In genomic region chr6:138465007-138465645, GRCh38 we compare ENCODE assay signal across 12 cellular contexts. TPM values are rescaled to one million over a fixed set of nuclear protein-coding genes. Genes with fewer than 3 reads are reported as not detected.
A peak's percentile ranks its signal among the peaks of the same experiment; 100 is the strongest.
DNase-seq lines count a peak whose midpoint lies in the region; ATAC-seq and TF ChIP-seq lines count a peak whose summit lies in the region.
"Had no signal": no experiment of that assay in that cellular context is flagged by ENCODE, and none has a peak within 500 bp of the region (broad histone marks: within the 10 kb centered on the region; RNA-seq: fewer than 3 reads in every experiment).

No MANE protein-coding gene starts in this region.

- POLR2A ChIA-PET in activated CD4-positive, alpha-beta T cell treated with anti-CD3 and anti-CD28 coated beads for 36 hours (lab: Charles Lee): interaction anchor here (0.7 to 1.1 kb wide), 2 partner anchors 9 to 81 kb away, joined by 5 to 6 read pairs; no protein-coding TSS in a partner anchor

- no peak overlapping the region for H3K4me3 Mint-ChIP-seq in activated CD4-positive, alpha-beta T cell treated with anti-CD3 and anti-CD28 coated beads for 36 hours
- H3K4me3 Mint-ChIP-seq: activated naive CD4-positive, alpha-beta T cell treated with anti-CD3 and anti-CD28 coated beads, Interleukin-2, amount 50 U/mL, for 24 hours had no signal

- TF ChIP-seq CTCF in smooth muscle cell (IDR thresholded peaks at IDR 0.05; ENCODE audit: borderline replicate concordance, insufficient read depth, poor library complexity, severe bottlenecking): no peak
- TF ChIP-seq CTCF in vagina (IDR thresholded peaks at IDR 0.05): no peak

- no peak overlapping the region for H3K9ac ChIP-seq in smooth muscle cell (ENCODE audit: low read depth)

- no peak for TF ChIP-seq POLR2A in vagina (IDR thresholded peaks at IDR 0.05)

- H3K27ac ChIP-seq in smooth muscle cell (ENCODE audit: low read depth): peak overlapping the region; percentile 81
- H3K27ac ChIP-seq in vagina: no peak overlapping the region
- H3K27ac ChIP-seq: left ventricle myocardium inferior had no signal

- peak overlapping the region; percentile 38 for H3K4me2 ChIP-seq in smooth muscle cell

- H3K27me3 Mint-ChIP-seq in activated CD4-positive, alpha-beta T cell treated with anti-CD3 and anti-CD28 coated beads for 36 hours: peaks cover 2% of the 10 kb centered on the region
- H3K27me3 Mint-ChIP-seq: activated naive CD4-positive, alpha-beta T cell treated with anti-CD3 and anti-CD28 coated beads, Interleukin-2, amount 50 U/mL, for 24 hours had no signal

- H2AFZ ChIP-seq in smooth muscle cell (ENCODE audit: low read depth): no peak overlapping the region

- H3K4me1 Mint-ChIP-seq in activated CD4-positive, alpha-beta T cell treated with anti-CD3 and anti-CD28 coated beads for 36 hours: peaks cover 5% of the 10 kb centered on the region
- H3K4me1 Mint-ChIP-seq: activated naive CD4-positive, alpha-beta T cell treated with anti-CD3 and anti-CD28 coated beads, Interleukin-2, amount 50 U/mL, for 24 hours had no signal

- H3K4me3 ChIP-seq in smooth muscle cell: no peak overlapping the region
- no peak overlapping the region for H3K4me3 ChIP-seq in vagina
- H3K4me3 ChIP-seq: left ventricle myocardium inferior, Peyer's patch had no signal

- no peaks in the 10 kb centered on the region for H3K9me3 ChIP-seq in smooth muscle cell (replicated peaks; ENCODE audit: low read depth)
- no peaks in the 10 kb centered on the region for H3K9me3 ChIP-seq in vagina
- H3K9me3 ChIP-seq: BE2C, left ventricle myocardium inferior, Peyer's patch had no signal

- WGBS in smooth muscle cell (ENCODE audit: low lambda C conversion rate): 14% methylated on average over 1 of the region's 1 CpG

- CTCF ChIA-PET in activated CD4-positive, alpha-beta T cell treated with anti-CD3 and anti-CD28 coated beads for 36 hours (lab: Charles Lee): interaction anchor here (0.6 to 1.6 kb wide), 3 partner anchors 23 to 583 kb away, joined by 3 to 5 read pairs (median 4); no protein-coding TSS in a partner anchor

- H3K36me3 Mint-ChIP-seq in activated CD4-positive, alpha-beta T cell treated with anti-CD3 and anti-CD28 coated beads for 36 hours (ENCODE audit: low read depth): no peaks in the 10 kb centered on the region

- DNase-seq in activated CD4-positive, alpha-beta T cell treated with anti-CD3 and anti-CD28 coated beads for 36 hours: peak; percentile 19
- no peak for DNase-seq in activated CD4-positive, alpha-beta T cell treated with anti-CD3 and anti-CD28 coated beads, Interleukin-2, amount 50 U/mL, for 48 hours
- DNase-seq in SIG-M5 (lab: John Stamatoyannopoulos, UW) (peak; percentile 2), fibroblast of peridontal ligament (ENCODE audit: extremely low read depth) (peak; percentile 93), smooth muscle cell (lab: John Stamatoyannopoulos, UW; ENCODE audit: unreplicated experiment) (no peak), OCI-M1 (lab: John Stamatoyannopoulos, UW) (no peak), vagina (ENCODE audit: extremely low spot score in 2 of 2) (no peak), NCI-H774 (lab: John Stamatoyannopoulos, UW) (no peak)
- DNase-seq: BE2C, left ventricle myocardium inferior had no signal

- H4K20me1 ChIP-seq in smooth muscle cell (ENCODE audit: low read depth): no peaks in the 10 kb centered on the region

- H3K36me3 ChIP-seq in smooth muscle cell (ENCODE audit: low read depth) (no peaks in the 10 kb centered on the region), vagina (no peaks in the 10 kb centered on the region)
- H3K36me3 ChIP-seq: BE2C had no signal

- ATAC-seq in activated CD4-positive, alpha-beta T cell treated with anti-CD3 and anti-CD28 coated beads for 36 hours: peak; percentile 99

- peaks cover 3% of the 10 kb centered on the region for H3F3A ChIP-seq in smooth muscle cell (ENCODE audit: low read depth)

- H3K9me3 Mint-ChIP-seq in activated CD4-positive, alpha-beta T cell treated with anti-CD3 and anti-CD28 coated beads for 36 hours (ENCODE audit: low read depth): no peaks in the 10 kb centered on the region

- intact Hi-C loops in activated CD4-positive, alpha-beta T cell treated with anti-CD3 and anti-CD28 coated beads for 36 hours (cut with DNase I, micrococcal nuclease): no loop called here
- intact Hi-C loops in vagina (cut with DNase I): no loop called here

- no peaks in the 10 kb centered on the region for H3K27me3 ChIP-seq in smooth muscle cell (ENCODE audit: low read depth)
- no peaks in the 10 kb centered on the region for H3K27me3 ChIP-seq in vagina
- H3K27me3 ChIP-seq: BE2C, Peyer's patch had no signal

- peak overlapping the region; percentile 3 for H3K27ac Mint-ChIP-seq in activated CD4-positive, alpha-beta T cell treated with anti-CD3 and anti-CD28 coated beads for 36 hours
- H3K27ac Mint-ChIP-seq: activated naive CD4-positive, alpha-beta T cell treated with anti-CD3 and anti-CD28 coated beads, Interleukin-2, amount 50 U/mL, for 24 hours had no signal

- H3K4me1 ChIP-seq in smooth muscle cell (ENCODE audit: low read depth) (no peaks in the 10 kb centered on the region), vagina (no peaks in the 10 kb centered on the region)
- H3K4me1 ChIP-seq: BE2C, left ventricle myocardium inferior, Peyer's patch had no signal

- H3K79me2 ChIP-seq in smooth muscle cell (ENCODE audit: low read depth): no peaks in the 10 kb centered on the region

RNA-seq across cellular contexts. Expression of gene NHSL1, which starts 34.2 kb away (rescaled TPM):
- under 1 TPM; 0.53 to 0.70 TPM for total RNA-seq in activated CD4-positive, alpha-beta T cell treated with anti-CD3 and anti-CD28 coated beads for 36 hours
- total RNA-seq in smooth muscle cell: 6.6 and 9.0 TPM in 2 replicates
- 7.2 and 13.3 TPM in 2 replicates for polyA plus RNA-seq in smooth muscle cell
- 23.1 TPM for total RNA-seq in vagina

Comparison
In these comparisons a context has a peak if more than half of its experiments do, and no peak if none do; other contexts are left out.
1. DNase-seq: peak in activated CD4-positive, alpha-beta T cell treated with anti-CD3 and anti-CD28 coated beads for 36 hours (single experiment), SIG-M5 (single experiment) and fibroblast of peridontal ligament (single experiment); none in activated CD4-positive, alpha-beta T cell treated with anti-CD3 and anti-CD28 coated beads, Interleukin-2, amount 50 U/mL, for 48 hours (0 of 2), smooth muscle cell (single experiment), OCI-M1 (single experiment), vagina (0 of 2) and NCI-H774 (single experiment).